Comparison of ENCODE assay signal across 8 cellular contexts in genomic region chr2:201127128-201127521, GRCh38. TPM values are rescaled to one million over a fixed set of nuclear protein-coding genes. Genes with fewer than 3 reads are reported as not detected.
A peak's percentile ranks its signal among the peaks of the same experiment; 100 is the strongest.
DNase-seq lines count a peak whose midpoint lies in the region; ATAC-seq, FAIRE-seq and TF ChIP-seq lines count a peak whose summit lies in the region.

No MANE protein-coding gene starts in this region.

- no peak for TF ChIP-seq POLR2A in HepG2 (IDR thresholded peaks at IDR 0.05; ENCODE audit: insufficient read depth in 1 of 2, low read depth in 2 of 2, low read length in 2 of 2)

- no peak overlapping the region for H2AFZ ChIP-seq in HepG2 (ENCODE audit: low read length)

- peaks cover 93% of the 10 kb centered on the region for H3K79me2 ChIP-seq in HepG2 (ENCODE audit: insufficient read depth, low read length)

- no peaks in the 10 kb centered on the region for H3K9me3 ChIP-seq in HepG2 (ENCODE audit: low read length)

- H3K4me1 ChIP-seq in HepG2 (ENCODE audit: insufficient read depth, low read length): peaks cover 74% of the 10 kb centered on the region

- H3K27me3 Mint-ChIP-seq in activated CD4-positive, alpha-beta T cell treated with anti-CD3 and anti-CD28 coated beads, Interleukin-2, amount 10 ng/mL, durations not matched to agents 24 days and 14 days: no peaks in the 10 kb centered on the region

- TF ChIP-seq RAD21 in HepG2 (CRISPR knock-in tag; IDR thresholded peaks at IDR 0.05): no peak

- H3K9ac ChIP-seq in HepG2 (ENCODE audit: insufficient read depth, low read depth, low read length): no peak overlapping the region

- POLR2A ChIA-PET in HepG2 (lab: Yijun Ruan, JAX): interaction anchor here (1.1 kb wide), 1 partner anchor 50 kb away, joined by 3 read pairs; no protein-coding TSS in a partner anchor

- H3K4me2 ChIP-seq in HepG2 (ENCODE audit: low read depth, low read length): no peak overlapping the region

- 55 to 65% (median 64%) methylated on average over 2 of the region's 2 CpGs for WGBS in adipose tissue, 3 donors
- WGBS in HepG2 (ENCODE audit: low lambda C conversion rate): 97% methylated on average over 2 of the region's 2 CpGs

- in situ Hi-C loops in HepG2 (cut with HindIII; ENCODE audit: extremely low pct_ligation_motif_present, low pct_unique_long_range_greater_than_20kb): no loop called here

- CTCF ChIA-PET in HepG2 (lab: Yijun Ruan, JAX; ENCODE audit: low intra/inter-chr PET ratio, low total read pairs): no interaction called here

- peaks cover 62% of the 10 kb centered on the region for H3K36me3 Mint-ChIP-seq in activated CD4-positive, alpha-beta T cell treated with anti-CD3 and anti-CD28 coated beads, Interleukin-2, amount 10 ng/mL, durations not matched to agents 24 days and 14 days (ENCODE audit: low read depth)

- peak overlapping the region; percentile 99 for H3K27ac Mint-ChIP-seq in activated CD4-positive, alpha-beta T cell treated with anti-CD3 and anti-CD28 coated beads, Interleukin-2, amount 10 ng/mL, durations not matched to agents 24 days and 14 days

- H3K4me3 Mint-ChIP-seq in activated CD4-positive, alpha-beta T cell treated with anti-CD3 and anti-CD28 coated beads, Interleukin-2, amount 10 ng/mL, durations not matched to agents 24 days and 14 days: peak overlapping the region; percentile 96

- BruUV-seq in HepG2 (replicated peaks; lab: Mats Ljungman, UMichigan): no TSS peak

- H3K4me1 Mint-ChIP-seq in activated CD4-positive, alpha-beta T cell treated with anti-CD3 and anti-CD28 coated beads, Interleukin-2, amount 10 ng/mL, durations not matched to agents 24 days and 14 days: peaks cover 66% of the 10 kb centered on the region

- H3K36me3 ChIP-seq in HepG2 (replicated peaks in 1 of 2; ENCODE audit: control insufficient read depth in 1 of 2, insufficient read depth in 2 of 2, low read length in 2 of 2): peaks cover 11 to 20% of the 10 kb centered on the region in 2 experiments

- no peaks in the 10 kb centered on the region for H3K27me3 ChIP-seq in HepG2 (ENCODE audit: control insufficient read depth in 1 of 2, insufficient read depth in 2 of 2, low read length in 2 of 2)

- H3K27ac ChIP-seq in adipose tissue (ENCODE audit: low read depth, low read length) (peak overlapping the region; percentile 40), HepG2 (ENCODE audit: extremely low read length, insufficient read depth, low read length) (peak overlapping the region; percentile 31), temporal lobe (ENCODE audit: low read depth, low read length) (peak overlapping the region; percentile 47)

- no peak for ATAC-seq in HepG2

- H3K4me3 ChIP-seq in HepG2 (replicated peaks in 1 of 3; ENCODE audit: insufficient read depth in 1 of 3, low read depth in 2 of 3, low read length in 3 of 3): no peak overlapping the region

- TF ChIP-seq CTCF in HepG2 (CRISPR knock-in tag; IDR thresholded peaks at IDR 0.05): no peak

- H3K9me3 Mint-ChIP-seq in activated CD4-positive, alpha-beta T cell treated with anti-CD3 and anti-CD28 coated beads, Interleukin-2, amount 10 ng/mL, durations not matched to agents 24 days and 14 days: no peaks in the 10 kb centered on the region

- intact Hi-C loops in activated CD4-positive, alpha-beta T cell treated with anti-CD3 and anti-CD28 coated beads, Interleukin-2, amount 10 ng/mL, durations not matched to agents 24 days and 14 days (cut with micrococcal nuclease): loop anchor here (1.0 to 2.0 kb wide), 3 partner anchors 56 to 263 kb away; partner anchors contain the start of genes CLK1 and HYCC2
- intact Hi-C loops in HepG2 (cut with micrococcal nuclease; ENCODE audit: unreplicated experiment): no loop called here

- TF ChIP-seq EP300 in HepG2 (IDR thresholded peaks at IDR 0.05; ENCODE audit: low read depth in 2 of 2, low read length in 2 of 2) (no peak), HepG2 (CRISPR knock-in tag; IDR thresholded peaks at IDR 0.05; ENCODE audit: borderline replicate concordance) (no peak)

- H4K20me1 ChIP-seq in HepG2 (ENCODE audit: insufficient read depth, low read length): peaks cover 8% of the 10 kb centered on the region

- FAIRE-seq in HepG2 (lab: Jason Lieb, UNC): no peak

- DNase-seq in activated CD4-positive, alpha-beta T cell treated with anti-CD3 and anti-CD28 coated beads, Interleukin-2, amount 10 ng/mL, durations not matched to agents 24 days and 14 days: peak; percentile 69
- DNase-seq in activated CD4-positive, alpha-beta T cell treated with anti-CD3 and anti-CD28 coated beads for 48 hours: no peak
- no peak for DNase-seq in HepG2 (ENCODE audit: low spot score)
- DNase-seq in activated CD4-positive, CD25-positive, alpha-beta regulatory T cell (lab: John Stamatoyannopoulos, UW): no peak
- no peak for DNase-seq in retina
- DNase-seq in NCI-H526 (lab: John Stamatoyannopoulos, UW): no peak

RNA-seq across cellular contexts. Expression of gene CFLAR, which starts 11.2 kb away (rescaled TPM):
- total RNA-seq in activated CD4-positive, alpha-beta T cell treated with anti-CD3 and anti-CD28 coated beads, Interleukin-2, amount 10 ng/mL, durations not matched to agents 24 days and 14 days: 402 and 415 TPM in 2 replicates
- polyA plus RNA-seq in adipose tissue: 100 to 1,000 TPM in 1 of 3 donors, 10 to 100 TPM in 2; 22.0 to 123 (median 75.4) TPM
- 92.1 and 109 TPM in 2 replicates for total RNA-seq in HepG2 (2016; rRNA removed; fragmentation: Illumina TruSeq; extraction: Trizol)
- 30.7 and 32.1 TPM in 2 replicates for total RNA-seq in HepG2 (2016; cell fraction: cytosol; rRNA removed; fragmentation: Illumina TruSeq; extraction: Trizol; ENCODE audit: low read depth)
- total RNA-seq in HepG2 (2016; cell fraction: insoluble cytoplasmic fraction; rRNA removed; fragmentation: Illumina TruSeq; extraction: Trizol): 93.7 and 102 TPM in 2 replicates
- total RNA-seq in HepG2 (2016; cell fraction: membrane; rRNA removed; fragmentation: Illumina TruSeq; extraction: Trizol): 40.1 and 45.4 TPM in 2 replicates
- total RNA-seq in HepG2 (2016; cell fraction: nucleus; rRNA removed; fragmentation: Illumina TruSeq; extraction: Trizol): 117 and 122 TPM in 2 replicates
- 37.3 and 43.8 TPM in 2 replicates for polyA plus RNA-seq in HepG2 (2011; rRNA removed)
- polyA plus RNA-seq in HepG2 (2011; cell fraction: cytosol; rRNA removed): 20.7 and 26.9 TPM in 2 replicates
- polyA plus RNA-seq in HepG2 (2011; cell fraction: nucleus; rRNA removed): 67.5 and 77.8 TPM in 2 replicates
- polyA plus RNA-seq in HepG2 (2012): 46.4 and 55.2 TPM in 2 replicates
- polyA plus RNA-seq in HepG2 (2016; cell fraction: cytosol; fragmentation: Illumina TruSeq; extraction: Trizol; ENCODE audit: low read depth): 12.3 and 18.6 TPM in 2 replicates
- polyA plus RNA-seq in HepG2 (2016; cell fraction: insoluble cytoplasmic fraction; fragmentation: Illumina TruSeq; extraction: Trizol; ENCODE audit: low read depth): 85.8 and 89.0 TPM in 2 replicates
- 27.6 and 32.5 TPM in 2 replicates for polyA plus RNA-seq in HepG2 (2016; cell fraction: membrane; fragmentation: Illumina TruSeq; extraction: Trizol; ENCODE audit: low read depth)
- polyA plus RNA-seq in HepG2 (2016; cell fraction: nucleus; fragmentation: Illumina TruSeq; extraction: Trizol; ENCODE audit: insufficient read depth, low read depth): 97.6 and 113 TPM in 2 replicates
- 26.0 and 106 TPM in 2 replicates for polyA minus RNA-seq in HepG2 (2011; rRNA and poly(A)+ RNA removed; ENCODE audit: low replicate concordance)
- polyA minus RNA-seq in HepG2 (2011; cell fraction: cytosol; rRNA and poly(A)+ RNA removed): 21.5 and 23.9 TPM in 2 replicates
- polyA minus RNA-seq in HepG2 (2011; cell fraction: nucleus; rRNA and poly(A)+ RNA removed): 213 and 290 TPM in 2 replicates
- total RNA-seq in temporal lobe: 26.6 TPM

RNA-seq across cellular contexts. Expression of gene NDUFB3, which starts 55.3 kb away (rescaled TPM):
- total RNA-seq in activated CD4-positive, alpha-beta T cell treated with anti-CD3 and anti-CD28 coated beads, Interleukin-2, amount 10 ng/mL, durations not matched to agents 24 days and 14 days: 112 and 113 TPM in 2 replicates
- polyA plus RNA-seq in adipose tissue: 100 to 1,000 TPM in 1 of 3 donors, 10 to 100 TPM in 2; 28.9 to 110 (median 73.3) TPM
- total RNA-seq in HepG2 (2016; rRNA removed; fragmentation: Illumina TruSeq; extraction: Trizol): 159 and 209 TPM in 2 replicates
- total RNA-seq in HepG2 (2016; cell fraction: cytosol; rRNA removed; fragmentation: Illumina TruSeq; extraction: Trizol; ENCODE audit: low read depth): 56.0 and 58.0 TPM in 2 replicates
- total RNA-seq in HepG2 (2016; cell fraction: insoluble cytoplasmic fraction; rRNA removed; fragmentation: Illumina TruSeq; extraction: Trizol): 164 and 215 TPM in 2 replicates
- total RNA-seq in HepG2 (2016; cell fraction: membrane; rRNA removed; fragmentation: Illumina TruSeq; extraction: Trizol): 60.5 and 64.6 TPM in 2 replicates
- total RNA-seq in HepG2 (2016; cell fraction: nucleus; rRNA removed; fragmentation: Illumina TruSeq; extraction: Trizol): 55.8 and 67.5 TPM in 2 replicates
- polyA plus RNA-seq in HepG2 (2011; rRNA removed): 34.2 and 50.7 TPM in 2 replicates
- 25.8 and 33.0 TPM in 2 replicates for polyA plus RNA-seq in HepG2 (2011; cell fraction: cytosol; rRNA removed)
- 5.1 and 8.3 TPM in 2 replicates for polyA plus RNA-seq in HepG2 (2011; cell fraction: nucleus; rRNA removed)
- 55.8 and 87.1 TPM in 2 replicates for polyA plus RNA-seq in HepG2 (2012)
- 51.9 and 59.2 TPM in 2 replicates for polyA plus RNA-seq in HepG2 (2016; cell fraction: cytosol; fragmentation: Illumina TruSeq; extraction: Trizol; ENCODE audit: low read depth)
- polyA plus RNA-seq in HepG2 (2016; cell fraction: insoluble cytoplasmic fraction; fragmentation: Illumina TruSeq; extraction: Trizol; ENCODE audit: low read depth): 176 and 191 TPM in 2 replicates
- 52.6 and 60.1 TPM in 2 replicates for polyA plus RNA-seq in HepG2 (2016; cell fraction: membrane; fragmentation: Illumina TruSeq; extraction: Trizol; ENCODE audit: low read depth)
- 76.4 and 93.0 TPM in 2 replicates for polyA plus RNA-seq in HepG2 (2016; cell fraction: nucleus; fragmentation: Illumina TruSeq; extraction: Trizol; ENCODE audit: insufficient read depth, low read depth)
- 3.1 and 3.5 TPM in 2 replicates for polyA minus RNA-seq in HepG2 (2011; rRNA and poly(A)+ RNA removed; ENCODE audit: low replicate concordance)
- polyA minus RNA-seq in HepG2 (2011; cell fraction: cytosol; rRNA and poly(A)+ RNA removed): 7.5 and 14.3 TPM in 2 replicates
- 5.8 and 7.6 TPM in 2 replicates for polyA minus RNA-seq in HepG2 (2011; cell fraction: nucleus; rRNA and poly(A)+ RNA removed)
- 32.7 TPM for total RNA-seq in temporal lobe

RNA-seq across cellular contexts. Expression of gene HYCC2, which starts 55.7 kb away (rescaled TPM):
- total RNA-seq in activated CD4-positive, alpha-beta T cell treated with anti-CD3 and anti-CD28 coated beads, Interleukin-2, amount 10 ng/mL, durations not matched to agents 24 days and 14 days: 24.4 and 26.2 TPM in 2 replicates
- polyA plus RNA-seq in adipose tissue (1 to 10 TPM; 1.5 to 6.7 (median 3.7) TPM), HepG2 (2011; rRNA removed) (4.2 and 4.7 TPM in 2 replicates)
- total RNA-seq in HepG2 (2016; rRNA removed; fragmentation: Illumina TruSeq; extraction: Trizol) (13.9 and 21.5 TPM in 2 replicates), temporal lobe (42.0 TPM)
- 10.8 and 15.2 TPM in 2 replicates for total RNA-seq in HepG2 (2016; cell fraction: cytosol; rRNA removed; fragmentation: Illumina TruSeq; extraction: Trizol; ENCODE audit: low read depth)
- 12.3 and 19.7 TPM in 2 replicates for total RNA-seq in HepG2 (2016; cell fraction: insoluble cytoplasmic fraction; rRNA removed; fragmentation: Illumina TruSeq; extraction: Trizol)
- total RNA-seq in HepG2 (2016; cell fraction: membrane; rRNA removed; fragmentation: Illumina TruSeq; extraction: Trizol): 6.7 and 8.6 TPM in 2 replicates
- 21.7 and 22.1 TPM in 2 replicates for total RNA-seq in HepG2 (2016; cell fraction: nucleus; rRNA removed; fragmentation: Illumina TruSeq; extraction: Trizol)
- 1.4 and 1.9 TPM in 2 replicates for polyA plus RNA-seq in HepG2 (2011; cell fraction: cytosol; rRNA removed)
- polyA plus RNA-seq in HepG2 (2011; cell fraction: nucleus; rRNA removed): 5.6 and 7.8 TPM in 2 replicates
- 4.6 and 5.7 TPM in 2 replicates for polyA plus RNA-seq in HepG2 (2012)
- 0.23 and 0.41 TPM in 2 replicates for polyA plus RNA-seq in HepG2 (2016; cell fraction: cytosol; fragmentation: Illumina TruSeq; extraction: Trizol; ENCODE audit: low read depth)
- polyA plus RNA-seq in HepG2 (2016; cell fraction: insoluble cytoplasmic fraction; fragmentation: Illumina TruSeq; extraction: Trizol; ENCODE audit: low read depth): 6.3 and 6.9 TPM in 2 replicates
- polyA plus RNA-seq in HepG2 (2016; cell fraction: membrane; fragmentation: Illumina TruSeq; extraction: Trizol; ENCODE audit: low read depth): 1.8 TPM in 2 replicates
- polyA plus RNA-seq in HepG2 (2016; cell fraction: nucleus; fragmentation: Illumina TruSeq; extraction: Trizol; ENCODE audit: insufficient read depth, low read depth): 14.7 and 15.8 TPM in 2 replicates
- polyA minus RNA-seq in HepG2 (2011; rRNA and poly(A)+ RNA removed; ENCODE audit: low replicate concordance): 7.4 and 8.7 TPM in 2 replicates
- polyA minus RNA-seq in HepG2 (2011; cell fraction: cytosol; rRNA and poly(A)+ RNA removed): 4.7 and 4.9 TPM in 2 replicates
- 58.8 and 59.6 TPM in 2 replicates for polyA minus RNA-seq in HepG2 (2011; cell fraction: nucleus; rRNA and poly(A)+ RNA removed)

RNA-seq across cellular contexts. Expression of gene CASP10, which starts 55.8 kb away (rescaled TPM):
- total RNA-seq in activated CD4-positive, alpha-beta T cell treated with anti-CD3 and anti-CD28 coated beads, Interleukin-2, amount 10 ng/mL, durations not matched to agents 24 days and 14 days: 12.7 and 13.1 TPM in 2 replicates
- polyA plus RNA-seq in adipose tissue (1 to 10 TPM; 2.3 to 4.8 (median 3.6) TPM), HepG2 (2011; rRNA removed) (23.8 and 25.1 TPM in 2 replicates)
- total RNA-seq in HepG2 (2016; rRNA removed; fragmentation: Illumina TruSeq; extraction: Trizol) (22.2 and 31.1 TPM in 2 replicates), temporal lobe (2.0 TPM)
- total RNA-seq in HepG2 (2016; cell fraction: cytosol; rRNA removed; fragmentation: Illumina TruSeq; extraction: Trizol; ENCODE audit: low read depth): 1.6 and 2.2 TPM in 2 replicates
- total RNA-seq in HepG2 (2016; cell fraction: insoluble cytoplasmic fraction; rRNA removed; fragmentation: Illumina TruSeq; extraction: Trizol): 22.9 and 30.3 TPM in 2 replicates
- total RNA-seq in HepG2 (2016; cell fraction: membrane; rRNA removed; fragmentation: Illumina TruSeq; extraction: Trizol): 6.6 and 8.3 TPM in 2 replicates
- total RNA-seq in HepG2 (2016; cell fraction: nucleus; rRNA removed; fragmentation: Illumina TruSeq; extraction: Trizol): 26.9 and 27.1 TPM in 2 replicates
- 12.7 and 16.6 TPM in 2 replicates for polyA plus RNA-seq in HepG2 (2011; cell fraction: cytosol; rRNA removed)
- polyA plus RNA-seq in HepG2 (2011; cell fraction: nucleus; rRNA removed): 24.5 and 34.7 TPM in 2 replicates
- 11.2 and 17.0 TPM in 2 replicates for polyA plus RNA-seq in HepG2 (2012)
- polyA plus RNA-seq in HepG2 (2016; cell fraction: cytosol; fragmentation: Illumina TruSeq; extraction: Trizol; ENCODE audit: low read depth): 0.84 and 1.2 TPM in 2 replicates
- polyA plus RNA-seq in HepG2 (2016; cell fraction: insoluble cytoplasmic fraction; fragmentation: Illumina TruSeq; extraction: Trizol; ENCODE audit: low read depth): 14.4 and 15.3 TPM in 2 replicates
- 1.9 and 2.2 TPM in 2 replicates for polyA plus RNA-seq in HepG2 (2016; cell fraction: membrane; fragmentation: Illumina TruSeq; extraction: Trizol; ENCODE audit: low read depth)
- polyA plus RNA-seq in HepG2 (2016; cell fraction: nucleus; fragmentation: Illumina TruSeq; extraction: Trizol; ENCODE audit: insufficient read depth, low read depth): 20.1 and 22.5 TPM in 2 replicates
- 7.9 and 31.1 TPM in 2 replicates for polyA minus RNA-seq in HepG2 (2011; rRNA and poly(A)+ RNA removed; ENCODE audit: low replicate concordance)
- 14.6 and 20.1 TPM in 2 replicates for polyA minus RNA-seq in HepG2 (2011; cell fraction: cytosol; rRNA and poly(A)+ RNA removed)
- 47.4 and 79.1 TPM in 2 replicates for polyA minus RNA-seq in HepG2 (2011; cell fraction: nucleus; rRNA and poly(A)+ RNA removed)
